ENCODE assay signal across 21 cellular contexts in genomic region chr6:38322123-38322522, GRCh38.
"Had no signal": no experiment of that assay in that cellular context is flagged by ENCODE, and none has a peak within 500 bp of the region (broad histone marks: within the 10 kb centered on the region; RNA-seq: fewer than 3 reads in every experiment).

No MANE protein-coding gene starts in this region.

- H3K27ac Mint-ChIP-seq: activated CD4-positive, alpha-beta memory T cell treated with anti-CD3 and anti-CD28 coated beads for 36 hours; activated naive CD4-positive, alpha-beta T cell treated with anti-CD3 and anti-CD28 coated beads, Interleukin-2, amount 10 ng/mL, durations not matched to agents 7 days and 5 days; activated T-cell treated with anti-CD3 and anti-CD28 coated beads, Interleukin-2, amount 50 U/mL, for 72 hours; memory B cell had no signal

- H3K36me3 Mint-ChIP-seq: activated naive CD4-positive, alpha-beta T cell treated with anti-CD3 and anti-CD28 coated beads, Interleukin-2, amount 10 ng/mL, durations not matched to agents 7 days and 5 days had no signal

- H3K27ac ChIP-seq: body of pancreas, testis, uterus had no signal

- ATAC-seq: activated T-cell treated with anti-CD3 and anti-CD28 coated beads, Interleukin-2, amount 50 U/mL, for 72 hours; body of pancreas; left cardiac atrium; mucosa of descending colon had no signal

- H3K4me3 Mint-ChIP-seq: activated CD4-positive, alpha-beta memory T cell treated with anti-CD3 and anti-CD28 coated beads for 36 hours; activated naive CD4-positive, alpha-beta T cell treated with anti-CD3 and anti-CD28 coated beads, Interleukin-2, amount 10 ng/mL, durations not matched to agents 7 days and 5 days; activated T-cell treated with anti-CD3 and anti-CD28 coated beads, Interleukin-2, amount 50 U/mL, for 72 hours; memory B cell; neural crest cell had no signal

- DNase-seq: activated CD4-positive, alpha-beta memory T cell treated with anti-CD3 and anti-CD28 coated beads for 36 hours; activated CD4-positive, alpha-beta T cell treated with anti-CD3 and anti-CD28 coated beads for 48 hours; activated effector memory CD4-positive, alpha-beta T cell treated with Interleukin-2 at 50 U/mL for 16 hours; activated naive CD4-positive, alpha-beta T cell treated with anti-CD3 and anti-CD28 coated beads, Interleukin-2, amount 10 ng/mL, durations not matched to agents 7 days and 5 days; activated T-cell treated with anti-CD3 and anti-CD28 coated beads, Interleukin-2, amount 50 U/mL, for 72 hours; body of pancreas; central memory CD4-positive, alpha-beta T cell; effector memory CD4-positive, alpha-beta T cell; foreskin fibroblast; left cardiac atrium; mucosa of descending colon; occipital lobe; retina; stimulated activated CD4-positive, alpha-beta T cell treated with anti-CD3 and anti-CD28 coated beads, Interleukin-4, amount 100 ng/mL, for 1 hour; stimulated activated naive CD4-positive, alpha-beta T cell; T-helper 2 cell; testis; trophoblast cell; uterus had no signal

- H3K4me3 ChIP-seq: body of pancreas, mucosa of descending colon, testis, uterus had no signal

- H3K4me1 Mint-ChIP-seq: activated naive CD4-positive, alpha-beta T cell treated with anti-CD3 and anti-CD28 coated beads, Interleukin-2, amount 10 ng/mL, durations not matched to agents 7 days and 5 days had no signal

- H3K9me3 ChIP-seq: body of pancreas, mucosa of descending colon, testis, uterus had no signal

- H3K27me3 Mint-ChIP-seq: activated CD4-positive, alpha-beta memory T cell treated with anti-CD3 and anti-CD28 coated beads for 36 hours; activated naive CD4-positive, alpha-beta T cell treated with anti-CD3 and anti-CD28 coated beads, Interleukin-2, amount 10 ng/mL, durations not matched to agents 7 days and 5 days; memory B cell had no signal

- H3K9me3 Mint-ChIP-seq: activated CD4-positive, alpha-beta memory T cell treated with anti-CD3 and anti-CD28 coated beads for 36 hours; activated naive CD4-positive, alpha-beta T cell treated with anti-CD3 and anti-CD28 coated beads, Interleukin-2, amount 10 ng/mL, durations not matched to agents 7 days and 5 days; activated T-cell treated with anti-CD3 and anti-CD28 coated beads, Interleukin-2, amount 50 U/mL, for 72 hours; memory B cell; neural crest cell had no signal

- H3K36me3 ChIP-seq: uterus had no signal

- H3K27me3 ChIP-seq: body of pancreas, testis, uterus had no signal

- H3K4me1 ChIP-seq: body of pancreas, testis, uterus had no signal
